ENCODE assay signal across 9 cellular contexts in the genomic region with DNA sequence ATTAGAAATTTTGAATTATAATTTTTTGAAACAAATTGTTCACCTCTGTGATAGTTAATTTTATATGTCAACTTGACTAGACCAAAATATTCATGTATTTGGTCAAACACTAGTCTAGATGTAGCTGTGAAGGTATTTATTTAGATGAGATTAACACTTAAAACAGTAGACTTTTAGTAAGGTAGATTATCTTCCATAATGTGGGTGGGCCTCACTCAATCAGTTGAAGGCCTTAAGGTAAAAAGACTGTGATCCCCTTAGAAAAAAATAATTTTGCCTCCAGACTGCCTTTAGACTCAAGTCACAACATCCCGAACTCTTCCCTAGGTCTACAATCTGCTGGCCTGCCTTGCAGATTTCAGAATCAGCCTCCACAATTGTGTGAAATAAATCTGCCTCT.
"Had no signal": no experiment of that assay in that cellular context is flagged by ENCODE, and none has a peak within 500 bp of the region (broad histone marks: within the 10 kb centered on the region; RNA-seq: fewer than 3 reads in every experiment).

No MANE protein-coding gene starts in this region.

- DNase-seq: IMR-90, Karpas-422, KBM-7, KG1 had no signal

- H3K36me3 Mint-ChIP-seq: IgD-negative memory B cell had no signal

- H3K4me1 Mint-ChIP-seq: IgD-negative memory B cell had no signal

- H3K27me3 Mint-ChIP-seq: IgD-negative memory B cell had no signal

- H3K4me3 Mint-ChIP-seq: IgD-negative memory B cell had no signal

- H3K4me2 ChIP-seq: KMS-11 had no signal

- H3K27ac ChIP-seq: HL-60, KMS-11 had no signal

- H3K27ac Mint-ChIP-seq: IgD-negative memory B cell had no signal

- FAIRE-seq: HepG2, HTR-8/SVneo had no signal

- ATAC-seq: HepG2 had no signal

- H3K9ac ChIP-seq: KMS-11 had no signal
